ENCODE assay signal across 9 cellular contexts in genomic region chr14:95452176-95452889, GRCh38.
DNase-seq lines count a peak whose midpoint lies in the region; ATAC-seq and TF ChIP-seq lines count a peak whose summit lies in the region.
"Had no signal": no experiment of that assay in that cellular context is flagged by ENCODE, and none has a peak within 500 bp of the region (broad histone marks: within the 10 kb centered on the region; RNA-seq: fewer than 3 reads in every experiment).

No MANE protein-coding gene starts in this region.

- peaks cover 34% of the 10 kb centered on the region for H3K36me3 Mint-ChIP-seq in activated CD8-positive, alpha-beta memory T cell treated with anti-CD3 and anti-CD28 coated beads, Interleukin-2, amount 10 ng/mL, durations not matched to agents 7 days and 5 days

- H3K27ac Mint-ChIP-seq in activated CD8-positive, alpha-beta memory T cell treated with anti-CD3 and anti-CD28 coated beads, Interleukin-2, amount 10 ng/mL, durations not matched to agents 7 days and 5 days, result no peak overlapping the region
- H3K27ac Mint-ChIP-seq: T-helper 1 cell treated with Interleukin-12 subunit alpha and Interleukin-12 subunit beta and Interleukin-4 antibody, amounts not matched to agents 30 μg/mL and 1 μg/mL, for 36 hours had no signal

- 71 to 87% (median 75%) methylated on average over 18 of the region's 18 CpGs for whole genome bisulfite sequencing in ovary, 3 donors

- H3K4me3 ChIP-seq in AG04450 (ENCODE audit: low read depth, low read length) (no peak overlapping the region), GM12875 (ENCODE audit: low read depth, low read length) (no peak overlapping the region), ovary (no peak overlapping the region)

- TF ChIP-seq CTCF in AG04450 (IDR thresholded peaks at IDR 0.05; ENCODE audit: low read depth, low read length) (peak; percentile 52), GM12875 (IDR thresholded peaks at IDR 0.05; ENCODE audit: borderline replicate concordance, insufficient read depth, low read depth, low read length) (peak; percentile 57; the same call in 1 of the 2 replicates), ovary (IDR thresholded peaks at IDR 0.05) (peak in 1 of 3 donors; percentile 12)

- H3K9me3 ChIP-seq in AG04450 (ENCODE audit: control insufficient read depth, insufficient read depth, low read length) (no peaks in the 10 kb centered on the region; the same call in 1 of the 2 replicates), ovary (no peaks in the 10 kb centered on the region)

- no peak overlapping the region for H3K27ac ChIP-seq in AG04450 (ENCODE audit: low read depth, low read length)
- no peak overlapping the region for H3K27ac ChIP-seq in ovary

- intact Hi-C loops in ovary (cut with DNase I), result no loop called here

- peak; percentile 89 for ATAC-seq in SK-N-SH treated with all-trans-retinoic acid at 6 μM for 48 hours
- no peak for ATAC-seq in HG03460 (IDR thresholded peaks at IDR 0.05; ENCODE audit: unreplicated experiment)
- ATAC-seq in HG03521 (IDR thresholded peaks at IDR 0.05; ENCODE audit: unreplicated experiment), result no peak
- ATAC-seq in activated CD8-positive, alpha-beta memory T cell treated with anti-CD3 and anti-CD28 coated beads, Interleukin-2, amount 10 ng/mL, durations not matched to agents 7 days and 5 days, result no peak

- H3K4me1 ChIP-seq in ovary (ENCODE audit: insufficient read depth), result peaks cover 14% of the 10 kb centered on the region

- H3K27me3 Mint-ChIP-seq in activated CD8-positive, alpha-beta memory T cell treated with anti-CD3 and anti-CD28 coated beads, Interleukin-2, amount 10 ng/mL, durations not matched to agents 7 days and 5 days, result no peaks in the 10 kb centered on the region

- no peak for TF ChIP-seq POLR2A in ovary (IDR thresholded peaks at IDR 0.05)

- no peaks in the 10 kb centered on the region for H3K27me3 ChIP-seq in AG04450 (ENCODE audit: control insufficient read depth, insufficient read depth, low read length)
- H3K27me3 ChIP-seq in ovary, result no peaks in the 10 kb centered on the region

- TF ChIP-seq EP300 in ovary (IDR thresholded peaks at IDR 0.05), result no peak

- POLR2A ChIA-PET in AG04450 (lab: Yijun Ruan, JAX), result no interaction called here

- no peak for DNase-seq in AG04450 (ENCODE audit: low read depth, low spot score)
- peak; percentile 73 for DNase-seq in iPS-NIHi7 (ENCODE audit: extremely low spot score)
- DNase-seq in ovary, result no peak
- no peak for DNase-seq in activated CD8-positive, alpha-beta memory T cell treated with anti-CD3 and anti-CD28 coated beads, Interleukin-2, amount 10 ng/mL, durations not matched to agents 7 days and 5 days

- H3K4me1 Mint-ChIP-seq in activated CD8-positive, alpha-beta memory T cell treated with anti-CD3 and anti-CD28 coated beads, Interleukin-2, amount 10 ng/mL, durations not matched to agents 7 days and 5 days, result no peaks in the 10 kb centered on the region

- CTCF ChIA-PET in AG04450 (lab: Charles Lee), result interaction anchor here (0.5 to 5.7 kb wide), 22 partner anchors 8 to 841 kb away, joined by 3 to 60 read pairs (median 4); no protein-coding TSS in a partner anchor
- CTCF ChIA-PET in activated CD8-positive, alpha-beta memory T cell treated with anti-CD3 and anti-CD28 coated beads, Interleukin-2, amount 10 ng/mL, durations not matched to agents 7 days and 5 days (lab: Charles Lee), result interaction anchor here (0.6 to 3.3 kb wide), 7 partner anchors 10 to 86 kb away, joined by 3 to 19 read pairs (median 6); no protein-coding TSS in a partner anchor

- H3K9me3 Mint-ChIP-seq in activated CD8-positive, alpha-beta memory T cell treated with anti-CD3 and anti-CD28 coated beads, Interleukin-2, amount 10 ng/mL, durations not matched to agents 7 days and 5 days (ENCODE audit: low read depth), result no peaks in the 10 kb centered on the region
- H3K9me3 Mint-ChIP-seq: T-helper 1 cell treated with Interleukin-12 subunit alpha and Interleukin-12 subunit beta and Interleukin-4 antibody, amounts not matched to agents 30 μg/mL and 1 μg/mL, for 36 hours had no signal

- H3K36me3 ChIP-seq in ovary, result no peaks in the 10 kb centered on the region

- H3K4me3 Mint-ChIP-seq in activated CD8-positive, alpha-beta memory T cell treated with anti-CD3 and anti-CD28 coated beads, Interleukin-2, amount 10 ng/mL, durations not matched to agents 7 days and 5 days, result no peak overlapping the region
- H3K4me3 Mint-ChIP-seq: T-helper 1 cell treated with Interleukin-12 subunit alpha and Interleukin-12 subunit beta and Interleukin-4 antibody, amounts not matched to agents 30 μg/mL and 1 μg/mL, for 36 hours had no signal

TF ChIP-seq in SK-N-SH treated with all-trans-retinoic acid at 6 μM for 48 hours, 23 proteins besides CTCF, POLR2A, EP300 and RAD21 (continues in another document):
- TF ChIP-seq ZC3H10 (CRISPR knock-in tag; IDR thresholded peaks at IDR 0.05) (no peak), CREB5 (CRISPR knock-in tag; IDR thresholded peaks at IDR 0.05; ENCODE audit: low read depth) (no peak), PPARA (CRISPR knock-in tag; IDR thresholded peaks at IDR 0.05; ENCODE audit: borderline replicate concordance) (no peak), GLIS3 (CRISPR knock-in tag; IDR thresholded peaks at IDR 0.05) (no peak), PATZ1 (CRISPR knock-in tag; IDR thresholded peaks at IDR 0.05; ENCODE audit: borderline replicate concordance) (no peak), OSR1 (CRISPR knock-in tag; IDR thresholded peaks at IDR 0.05) (no peak), BACH2 (CRISPR knock-in tag; IDR thresholded peaks at IDR 0.05; ENCODE audit: borderline replicate concordance) (no peak), RARB (CRISPR knock-in tag; IDR thresholded peaks at IDR 0.05) (no peak), ZNF565 (CRISPR knock-in tag; conservative IDR thresholded peaks at IDR 0.05; ENCODE audit: low read depth) (no peak), ESRRG (CRISPR knock-in tag; IDR thresholded peaks at IDR 0.05) (no peak), ZFP30 (CRISPR knock-in tag; IDR thresholded peaks at IDR 0.05) (no peak), TSHZ2 (CRISPR knock-in tag; IDR thresholded peaks at IDR 0.05) (no peak), ISL1 (CRISPR knock-in tag; IDR thresholded peaks at IDR 0.05) (no peak), ZFP3 (CRISPR knock-in tag; IDR thresholded peaks at IDR 0.05) (no peak)
